11 cellular contexts compared by ENCODE assay signal in the genomic region with DNA sequence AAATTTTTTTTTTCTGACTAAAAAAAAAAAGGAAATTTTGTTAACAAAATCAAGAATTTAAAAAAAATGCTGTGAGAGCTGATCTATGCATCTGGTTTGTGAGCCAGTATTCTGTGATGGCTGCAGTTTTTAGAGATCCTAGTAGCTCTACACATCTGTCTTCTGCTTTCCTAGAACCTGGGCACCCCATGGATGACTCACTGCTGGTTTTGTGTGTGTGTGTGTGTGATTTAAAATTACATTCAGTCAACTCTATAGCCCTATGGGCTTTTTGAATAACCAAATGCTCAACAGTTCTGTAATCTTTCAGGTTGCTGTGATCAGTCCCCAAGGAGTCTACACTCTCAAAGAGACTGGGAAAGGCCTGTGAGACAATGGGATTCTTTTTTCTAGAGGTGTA. TPM values are rescaled to one million over a fixed set of nuclear protein-coding genes. Genes with fewer than 3 reads are reported as not detected.
DNase-seq lines count a peak whose midpoint lies in the region; ATAC-seq and TF ChIP-seq lines count a peak whose summit lies in the region.
"Had no signal": no experiment of that assay in that cellular context is flagged by ENCODE, and none has a peak within 500 bp of the region (broad histone marks: within the 10 kb centered on the region; RNA-seq: fewer than 3 reads in every experiment).

No MANE protein-coding gene starts in this region.

- no peak for ATAC-seq in stimulated activated naive B cell treated with anti-CD40 and anti-IgM and Interleukin-4, amounts not matched to agents 10 μg/mL and 1 μg/mL and 100 μg/mL, for 72 hours (replicated peaks)

- CTCF ChIA-PET in activated CD4-positive, alpha-beta memory T cell treated with anti-CD3 and anti-CD28 coated beads, Interleukin-2, amount 10 ng/mL, durations not matched to agents 7 days and 5 days (lab: Charles Lee) = interaction anchor here (0.6 to 3.7 kb wide), 7 partner anchors 22 to 172 kb away, joined by 3 to 28 read pairs (median 5); a partner anchor contains a TSS

- no peak overlapping the region for H3K4me3 ChIP-seq in fibroblast of mammary gland (ENCODE audit: control insufficient read depth, low read depth, low read length)
- H3K4me3 ChIP-seq: vagina had no signal

- H3K4me1 Mint-ChIP-seq in activated CD4-positive, alpha-beta memory T cell treated with anti-CD3 and anti-CD28 coated beads, Interleukin-2, amount 10 ng/mL, durations not matched to agents 7 days and 5 days = peaks cover 67% of the 10 kb centered on the region
- H3K4me1 Mint-ChIP-seq in stimulated activated naive B cell treated with anti-CD40 and anti-IgM and Interleukin-4, amounts not matched to agents 10 μg/mL and 1 μg/mL and 100 μg/mL, for 72 hours = peaks cover 13 to 73% of the 10 kb centered on the region in 2 donors

- TF ChIP-seq CTCF in fibroblast of mammary gland (conservative IDR thresholded peaks at IDR 0.05; ENCODE audit: control insufficient read depth, insufficient read depth, low read depth, low read length) = no peak

- DNase-seq in activated T-cell treated with anti-CD3 and anti-CD28 coated beads for 48 hours (ENCODE audit: low read depth) (peak; percentile 39), fibroblast of mammary gland (ENCODE audit: low read depth) (peak; percentile 52), NCI-H82 treated with DMSO at 0.1 percent for 48 hours (lab: John Stamatoyannopoulos, UW; ENCODE audit: unreplicated experiment) (no peak), SIG-M5 (lab: John Stamatoyannopoulos, UW) (no peak)
- no peak for DNase-seq in activated T-cell treated with anti-CD3 and anti-CD28 coated beads, Interleukin-2, amount 50 U/mL, for 1 hour
- DNase-seq in activated CD4-positive, alpha-beta memory T cell treated with anti-CD3 and anti-CD28 coated beads, Interleukin-2, amount 10 ng/mL, durations not matched to agents 7 days and 5 days = peak; percentile 63
- DNase-seq in stimulated activated CD8-positive, alpha-beta memory T cell treated with anti-CD3 and anti-CD28 coated beads, Interleukin-4, amount 100 ng/mL, for 48 hours = peak; percentile 64
- DNase-seq in stimulated activated naive B cell treated with anti-CD40 and anti-IgM and Interleukin-4, amounts not matched to agents 10 μg/mL and 1 μg/mL and 100 μg/mL, for 72 hours = no peak
- DNase-seq: DMS53, NCI-H2029 had no signal

- no peaks in the 10 kb centered on the region for H3K9me3 Mint-ChIP-seq in activated CD4-positive, alpha-beta memory T cell treated with anti-CD3 and anti-CD28 coated beads, Interleukin-2, amount 10 ng/mL, durations not matched to agents 7 days and 5 days
- H3K9me3 Mint-ChIP-seq in stimulated activated naive B cell treated with anti-CD40 and anti-IgM and Interleukin-4, amounts not matched to agents 10 μg/mL and 1 μg/mL and 100 μg/mL, for 72 hours = no peaks in the 10 kb centered on the region

- peak overlapping the region; percentile 86 for H3K4me3 Mint-ChIP-seq in activated CD4-positive, alpha-beta memory T cell treated with anti-CD3 and anti-CD28 coated beads, Interleukin-2, amount 10 ng/mL, durations not matched to agents 7 days and 5 days
- no peak overlapping the region for H3K4me3 Mint-ChIP-seq in stimulated activated naive B cell treated with anti-CD40 and anti-IgM and Interleukin-4, amounts not matched to agents 10 μg/mL and 1 μg/mL and 100 μg/mL, for 72 hours

- POLR2A ChIA-PET in activated CD4-positive, alpha-beta memory T cell treated with anti-CD3 and anti-CD28 coated beads, Interleukin-2, amount 10 ng/mL, durations not matched to agents 7 days and 5 days (lab: Charles Lee) = interaction anchor here (0.6 to 7.4 kb wide), 15 partner anchors 12 to 276 kb away, joined by 3 to 134 read pairs (median 11); a partner anchor contains a TSS

- peaks cover 75% of the 10 kb centered on the region for H3K36me3 Mint-ChIP-seq in activated CD4-positive, alpha-beta memory T cell treated with anti-CD3 and anti-CD28 coated beads, Interleukin-2, amount 10 ng/mL, durations not matched to agents 7 days and 5 days (ENCODE audit: low read depth)
- H3K36me3 Mint-ChIP-seq in stimulated activated naive B cell treated with anti-CD40 and anti-IgM and Interleukin-4, amounts not matched to agents 10 μg/mL and 1 μg/mL and 100 μg/mL, for 72 hours = peaks cover 34 to 37% of the 10 kb centered on the region in 2 donors

- H3K27ac Mint-ChIP-seq in activated CD4-positive, alpha-beta memory T cell treated with anti-CD3 and anti-CD28 coated beads, Interleukin-2, amount 10 ng/mL, durations not matched to agents 7 days and 5 days = peak overlapping the region; percentile 95
- H3K27ac Mint-ChIP-seq in stimulated activated naive B cell treated with anti-CD40 and anti-IgM and Interleukin-4, amounts not matched to agents 10 μg/mL and 1 μg/mL and 100 μg/mL, for 72 hours = no peak overlapping the region

- no peaks in the 10 kb centered on the region for H3K27me3 Mint-ChIP-seq in activated CD4-positive, alpha-beta memory T cell treated with anti-CD3 and anti-CD28 coated beads, Interleukin-2, amount 10 ng/mL, durations not matched to agents 7 days and 5 days
- no peaks in the 10 kb centered on the region for H3K27me3 Mint-ChIP-seq in stimulated activated naive B cell treated with anti-CD40 and anti-IgM and Interleukin-4, amounts not matched to agents 10 μg/mL and 1 μg/mL and 100 μg/mL, for 72 hours

RNA-seq across cellular contexts. Expression of a gene that starts 2.5 kb away (rescaled TPM):
- total RNA-seq in activated CD4-positive, alpha-beta memory T cell treated with anti-CD3 and anti-CD28 coated beads, Interleukin-2, amount 10 ng/mL, durations not matched to agents 7 days and 5 days = 10 to 100 TPM; 51.8 to 64.0 TPM

RNA-seq across cellular contexts. Expression of a gene that starts 31.7 kb away (rescaled TPM):
- total RNA-seq in activated CD4-positive, alpha-beta memory T cell treated with anti-CD3 and anti-CD28 coated beads, Interleukin-2, amount 10 ng/mL, durations not matched to agents 7 days and 5 days = 100 to 1,000 TPM; 229 TPM

RNA-seq across cellular contexts. Expression of a gene that starts 52.0 kb away (rescaled TPM):
- 10 to 100 TPM; 90.0 to 90.7 TPM for total RNA-seq in activated CD4-positive, alpha-beta memory T cell treated with anti-CD3 and anti-CD28 coated beads, Interleukin-2, amount 10 ng/mL, durations not matched to agents 7 days and 5 days

Comparison
In these comparisons a context has a peak if more than half of its experiments do, and no peak if none do; other contexts are left out.
1. DNase-seq: peak in activated T-cell treated with anti-CD3 and anti-CD28 coated beads for 48 hours (single experiment), activated CD4-positive, alpha-beta memory T cell treated with anti-CD3 and anti-CD28 coated beads, Interleukin-2, amount 10 ng/mL, durations not matched to agents 7 days and 5 days (single experiment), fibroblast of mammary gland (single experiment) and stimulated activated CD8-positive, alpha-beta memory T cell treated with anti-CD3 and anti-CD28 coated beads, Interleukin-4, amount 100 ng/mL, for 48 hours (single experiment); none in activated T-cell treated with anti-CD3 and anti-CD28 coated beads, Interleukin-2, amount 50 U/mL, for 1 hour (single experiment), NCI-H82 treated with DMSO at 0.1 percent for 48 hours (single experiment), stimulated activated naive B cell treated with anti-CD40 and anti-IgM and Interleukin-4, amounts not matched to agents 10 μg/mL and 1 μg/mL and 100 μg/mL, for 72 hours (single experiment) and SIG-M5 (single experiment).